ENCODE assay signal across 8 cellular contexts in genomic region chr4:2417765-2418651, GRCh38. TPM values are rescaled to one million over a fixed set of nuclear protein-coding genes. Genes with fewer than 3 reads are reported as not detected.
DNase-seq lines count a peak whose midpoint lies in the region; ATAC-seq and TF ChIP-seq lines count a peak whose summit lies in the region.

TSS of gene ZFYVE28 (minus strand) at chr4:2418645. CDS start at chr4:2418323, 322 bp downstream.

- H3K27me3 Mint-ChIP-seq in CD4-positive, alpha-beta memory T cell, result peaks cover 0 to under 1% of the 10 kb centered on the region in 2 donors
- H3K27me3 Mint-ChIP-seq in naive B cell, result peaks cover 43 to 78% (median 51%) of the 10 kb centered on the region in 3 donors

- no peak for TF ChIP-seq CTCF in HFF-Myc (IDR thresholded peaks at IDR 0.05; ENCODE audit: low read depth, low read length, missing control alignments)

- no peaks in the 10 kb centered on the region for H3K36me3 ChIP-seq in CD4-positive, alpha-beta memory T cell (ENCODE audit: insufficient read depth, low read length)
- no peaks in the 10 kb centered on the region for H3K36me3 ChIP-seq in ectodermal cell (ENCODE audit: control insufficient read depth, insufficient read depth, low read length)

- H3K4me3 ChIP-seq in CD4-positive, alpha-beta memory T cell (ENCODE audit: low read length in 2 of 2), result peak within 1 kb of the TSS; percentile 44 to 72
- H3K4me3 ChIP-seq in HFF-Myc (replicated peaks; ENCODE audit: low read depth, low read length), result peak within 1 kb of the TSS; percentile 45
- H3K4me3 ChIP-seq in ectodermal cell (ENCODE audit: insufficient read depth, low read depth, low read length), result peak within 1 kb of the TSS; percentile 40

- no peak for ATAC-seq in naive B cell (ENCODE audit: low read depth in 2 of 2)
- no peak for ATAC-seq in esophagus mucosa

- H3K36me3 Mint-ChIP-seq in CD4-positive, alpha-beta memory T cell, result peaks cover 0 to 6% of the 10 kb centered on the region in 2 donors
- H3K36me3 Mint-ChIP-seq in naive B cell, result no peaks in the 10 kb centered on the region

- H3K9me3 Mint-ChIP-seq in CD4-positive, alpha-beta memory T cell, result peaks cover 0 to 4% (median 0%) of the 10 kb centered on the region in 8 donors
- no peaks in the 10 kb centered on the region for H3K9me3 Mint-ChIP-seq in naive B cell

- peaks cover 48% of the 10 kb centered on the region for H3K4me1 ChIP-seq in CD4-positive, alpha-beta memory T cell (ENCODE audit: insufficient read depth, low read length)
- peaks cover 2% of the 10 kb centered on the region for H3K4me1 ChIP-seq in ectodermal cell (ENCODE audit: control insufficient read depth, insufficient read depth, low read length)

- peak within 1 kb of the TSS; percentile 78 for H3K27ac ChIP-seq in CD4-positive, alpha-beta memory T cell (ENCODE audit: low read depth, low read length)
- H3K27ac ChIP-seq in ectodermal cell (ENCODE audit: insufficient read depth, low read depth, low read length, poor library complexity, severe bottlenecking), result no peak within 1 kb of the TSS

- no peaks in the 10 kb centered on the region for H3K9me3 ChIP-seq in CD4-positive, alpha-beta memory T cell (ENCODE audit: control insufficient read depth in 1 of 2, low read length in 2 of 2)
- H3K9me3 ChIP-seq in ectodermal cell (ENCODE audit: control insufficient read depth, low read length), result no peaks in the 10 kb centered on the region

- peak within 1 kb of the TSS; percentile 92 to 100 (median 98) for H3K27ac Mint-ChIP-seq in CD4-positive, alpha-beta memory T cell
- peak within 1 kb of the TSS; percentile 90 to 97 (median 96) for H3K27ac Mint-ChIP-seq in naive B cell

- WGBS in ectodermal cell, 2 experiments, result 1% methylated on average over 91 of the region's 91 CpGs

- intact Hi-C loops in CD4-positive, alpha-beta memory T cell (cut with micrococcal nuclease), result loop anchor here (1.0 to 10.0 kb wide), 7 partner anchors 50 to 693 kb away; partner anchors contain the start of genes FAM193A, GRK4, HAUS3 and MXD4

- H3K4me3 Mint-ChIP-seq in CD4-positive, alpha-beta memory T cell, result peak within 1 kb of the TSS; percentile 89 to 95 (median 92)
- peak within 1 kb of the TSS; percentile 80 to 97 (median 92) for H3K4me3 Mint-ChIP-seq in naive B cell

- H3K27me3 ChIP-seq in CD4-positive, alpha-beta memory T cell (ENCODE audit: insufficient read depth, low read length), result no peaks in the 10 kb centered on the region
- peaks cover 93% of the 10 kb centered on the region for H3K27me3 ChIP-seq in ectodermal cell (ENCODE audit: control insufficient read depth, insufficient read depth, low read length, poor library complexity, severe bottlenecking)

- peaks cover 35 to 57% (median 43%) of the 10 kb centered on the region in 4 donors for H3K4me1 Mint-ChIP-seq in CD4-positive, alpha-beta memory T cell
- peaks cover 31 to 55% (median 55%) of the 10 kb centered on the region in 3 donors for H3K4me1 Mint-ChIP-seq in naive B cell

- DNase-seq in CD4-positive, alpha-beta memory T cell, result peak in 1 of 5 donors; percentile 16
- DNase-seq in HFF-Myc (ENCODE audit: extremely low read depth, low read depth) (no peak), RPMI7951 (ENCODE audit: low read depth) (peak; percentile 35), naive B cell (no peak), glomerular visceral epithelial cell (ENCODE audit: extremely low spot score) (no peak), NCI-H345 treated with DMSO at 0.1 percent for 48 hours (lab: John Stamatoyannopoulos, UW; ENCODE audit: unreplicated experiment) (no peak)

- CTCF ChIA-PET in CD4-positive, alpha-beta memory T cell (lab: Charles Lee; ENCODE audit: partially characterized antibody), result interaction anchor here (0.8 to 1.7 kb wide), 14 partner anchors 10 to 197 kb away, joined by 3 to 17 read pairs (median 5); partner anchors contain the start of genes FAM193A, HAUS3, MXD4 and POLN

- POLR2A ChIA-PET in CD4-positive, alpha-beta memory T cell (lab: Charles Lee; ENCODE audit: partially characterized antibody), result interaction anchor here (0.9 to 1.7 kb wide), 13 partner anchors 10 to 180 kb away, joined by 3 to 33 read pairs (median 5); partner anchors contain the start of genes HAUS3, MXD4, POLN and RNF4

RNA-seq across cellular contexts. Expression of gene ZFYVE28, which starts in this region (rescaled TPM):
- total RNA-seq in CD4-positive, alpha-beta memory T cell, result 10 to 100 TPM; 31.4 to 31.8 TPM
- 10 to 100 TPM; 13.1 to 16.2 TPM for polyA plus RNA-seq in CD4-positive, alpha-beta memory T cell
- 4.2 and 8.0 TPM in 2 replicates for total RNA-seq in RPMI7951 (2014; rRNA removed; shearing (Covaris generic))
- polyA plus RNA-seq in ectodermal cell (2013, experiment 1 of 4), result 0.33 TPM
- 0.16 TPM for polyA plus RNA-seq in ectodermal cell (2013, experiment 2 of 4)
- polyA plus RNA-seq in ectodermal cell (2013, experiment 3 of 4), result 0.27 TPM
- polyA plus RNA-seq in ectodermal cell (2013, experiment 4 of 4), result 0.12 TPM
- 1 to 10 TPM in 4 of 6 donors, under 1 TPM in 2; 0.71 to 2.9 (median 1.4) TPM for polyA plus RNA-seq in naive B cell (ENCODE audit: low read depth in 6 of 6)
- total RNA-seq in esophagus mucosa, result 5.3 TPM
